1 cellular context compared by ENCODE assay signal in genomic region chr2:102386004-102386403, GRCh38.
TF ChIP-seq lines count a peak whose summit lies in the region.

No MANE protein-coding gene starts in this region.

TF ChIP-seq in K562, 482 proteins besides CTCF, POLR2A, EP300 and RAD21:
- no peak for TF ChIP-seq GATAD2B (IDR thresholded peaks at IDR 0.05; ENCODE audit: borderline replicate concordance)
- TF ChIP-seq EZH2 (IDR thresholded peaks at IDR 0.05; ENCODE audit: borderline replicate concordance, low read depth, low read length), result no peak
- TF ChIP-seq PATZ1 (CRISPR knock-in tag; IDR thresholded peaks at IDR 0.05; ENCODE audit: borderline replicate concordance), result no peak
- TF ChIP-seq HES1 (IDR thresholded peaks at IDR 0.05; ENCODE audit: low read depth), result no peak
- no peak for TF ChIP-seq BMI1 (IDR thresholded peaks at IDR 0.05; ENCODE audit: low read length)
- no peak for TF ChIP-seq ZSCAN29 (IDR thresholded peaks at IDR 0.05)
- no peak for TF ChIP-seq ZNF121 (CRISPR knock-in tag; conservative IDR thresholded peaks at IDR 0.05)
- no peak for TF ChIP-seq ZNF583 (CRISPR knock-in tag; IDR thresholded peaks at IDR 0.05)
- no peak for TF ChIP-seq FOXP4 (CRISPR knock-in tag; IDR thresholded peaks at IDR 0.05; ENCODE audit: borderline replicate concordance)
- no peak for TF ChIP-seq MEF2A (IDR thresholded peaks at IDR 0.05; ENCODE audit: control insufficient read depth, low read depth, low read length)
- TF ChIP-seq TRIM24 (IDR thresholded peaks at IDR 0.05), result no peak
- TF ChIP-seq MAFF (IDR thresholded peaks at IDR 0.05; ENCODE audit: low read length), result no peak
- TF ChIP-seq SNRNP70 (optimal IDR thresholded peaks at IDR 0.05; ENCODE audit: low read depth, low read length), result no peak
- TF ChIP-seq IRF1 (CRISPR knock-in tag; IDR thresholded peaks at IDR 0.05; ENCODE audit: borderline replicate concordance), result no peak
- no peak for TF ChIP-seq LARP7 (IDR thresholded peaks at IDR 0.05)
- no peak for TF ChIP-seq ZNF76 (CRISPR knock-in tag; IDR thresholded peaks at IDR 0.05; ENCODE audit: borderline replicate concordance)
